In genomic region chr11:60214386-60214785, GRCh38 we compare ENCODE assay signal across 38 cellular contexts. TPM values are rescaled to one million over a fixed set of nuclear protein-coding genes. Genes with fewer than 3 reads are reported as not detected.
"Had no signal": no experiment of that assay in that cellular context is flagged by ENCODE, and none has a peak within 500 bp of the region (broad histone marks: within the 10 kb centered on the region; RNA-seq: fewer than 3 reads in every experiment).

No MANE protein-coding gene starts in this region.

- DNase-seq: Karpas-422, Kasumi-1, MG63, MM.1S, MV-4-11, NCI-H1048, NCI-H1092, NCI-H1092 treated with DMSO at 0.1 percent for 48 hours, NCI-H1105, NCI-H1105 treated with DMSO at 0.1 percent for 48 hours, NCI-H1417, NCI-H1417 treated with DMSO at 0.1 percent for 48 hours, NCI-H1436, NCI-H1436 treated with DMSO at 0.1 percent for 48 hours, NCI-H146, NCI-H1694 treated with DMSO at 0.1 percent for 48 hours, NCI-H187, NCI-H187 treated with DMSO at 0.1 percent for 48 hours, NCI-H1930, NCI-H2029, NCI-H2029 treated with DMSO at 0.1 percent for 48 hours, NCI-H2081, NCI-H2081 treated with DMSO at 0.1 percent for 48 hours, NCI-H2107, NCI-H2171, NCI-H2171 treated with DMSO at 0.1 percent for 48 hours, NCI-H2227 treated with DMSO at 0.1 percent for 48 hours, NCI-H226, NCI-H345, NCI-H446, NCI-H446 treated with DMSO at 0.1 percent for 48 hours, NCI-H510A, NCI-H510A treated with DMSO at 0.1 percent for 48 hours, NCI-H524 had no signal

- H3K9me3 ChIP-seq: MG63 had no signal

- H3K36me3 ChIP-seq: MG63 had no signal

- H3K4me3 ChIP-seq: MG63 had no signal

- H3K27me3 ChIP-seq: MG63 had no signal

RNA-seq across cellular contexts. Expression of gene MS4A4E, which starts 28.6 kb away (rescaled TPM):
- total RNA-seq: LHCN-M2, M059J, MCF 10A, NCI-H460 had no signal

RNA-seq across cellular contexts. Expression of gene MS4A6A, which starts 31.5 kb away (rescaled TPM):
- total RNA-seq: LHCN-M2, M059J, MCF 10A, NCI-H460 had no signal
